7 cellular contexts compared by ENCODE assay signal in genomic region chr11:111870522-111870886, GRCh38.
DNase-seq lines count a peak whose midpoint lies in the region; ATAC-seq and TF ChIP-seq lines count a peak whose summit lies in the region.

No MANE protein-coding gene starts in this region.

- ATAC-seq in GM18858 (IDR thresholded peaks at IDR 0.05; ENCODE audit: unreplicated experiment) (peak; percentile 17), HG02759 (IDR thresholded peaks at IDR 0.05; ENCODE audit: unreplicated experiment) (peak; percentile 9)

- TF ChIP-seq CTCF in WERI-Rb-1 (IDR thresholded peaks at IDR 0.05; ENCODE audit: low read depth, low read length) = no peak

- H3K27ac ChIP-seq in WERI-Rb-1 (peak overlapping the region; percentile 92), substantia nigra (ENCODE audit: low read depth, low read length, poor library complexity, severe bottlenecking) (peak overlapping the region; percentile 87)

- no peak overlapping the region for H3K9ac ChIP-seq in iPS-15b (ENCODE audit: low read depth, low read length)

- peak overlapping the region; percentile 94 for H3K4me3 ChIP-seq in WERI-Rb-1 (ENCODE audit: low read depth, low read length)
- H3K4me3 ChIP-seq in iPS-15b (ENCODE audit: low read depth, low read length) = peak overlapping the region; percentile 97

- H3K9me3 ChIP-seq in WERI-Rb-1 (ENCODE audit: severe bottlenecking) (no peaks in the 10 kb centered on the region), iPS-15b (ENCODE audit: control insufficient read depth, insufficient read depth, low read length) (no peaks in the 10 kb centered on the region)

- no peak for DNase-seq in WERI-Rb-1
- no peak for DNase-seq in substantia nigra (lab: John Stamatoyannopoulos, UW)
- DNase-seq in NCI-H2227 treated with DMSO at 0.1 percent for 48 hours (lab: John Stamatoyannopoulos, UW) = no peak
- no peak for DNase-seq in iPS-NIHi11 (ENCODE audit: low spot score)

- H3K4me1 ChIP-seq in iPS-15b (ENCODE audit: control insufficient read depth, insufficient read depth, low read length) = no peaks in the 10 kb centered on the region

- H3K36me3 ChIP-seq in WERI-Rb-1 (peaks cover 43% of the 10 kb centered on the region), iPS-15b (ENCODE audit: control insufficient read depth, insufficient read depth, low read length) (no peaks in the 10 kb centered on the region)

- no peaks in the 10 kb centered on the region for H3K27me3 ChIP-seq in WERI-Rb-1 (ENCODE audit: insufficient read depth, low read depth, severe bottlenecking)
- no peaks in the 10 kb centered on the region for H3K27me3 ChIP-seq in iPS-15b (ENCODE audit: control insufficient read depth, insufficient read depth, low read length)
